In the genomic region with DNA sequence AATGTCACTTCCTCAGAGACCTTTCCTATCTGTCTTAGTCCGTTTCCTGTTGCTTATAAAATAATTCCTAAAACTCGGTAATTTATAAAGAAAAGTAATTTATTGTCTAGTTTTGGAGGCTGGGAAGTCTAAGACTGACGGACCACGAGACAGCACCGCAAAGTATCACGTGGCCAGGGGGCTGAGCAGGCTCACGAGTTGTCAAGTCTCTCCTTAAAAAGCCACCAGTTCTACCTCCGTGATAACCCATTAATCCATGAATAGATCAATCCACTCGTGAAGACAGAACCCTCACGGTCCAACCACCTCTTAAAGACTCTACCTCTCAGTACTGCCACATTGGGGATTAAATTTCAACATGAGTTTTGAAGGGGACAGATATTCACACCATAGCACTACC, we compare ENCODE assay signal across 8 cellular contexts. TPM values are rescaled to one million over a fixed set of nuclear protein-coding genes. Genes with fewer than 3 reads are reported as not detected.
DNase-seq lines count a peak whose midpoint lies in the region; ATAC-seq and TF ChIP-seq lines count a peak whose summit lies in the region.

No MANE protein-coding gene starts in this region.

- peak overlapping the region; percentile 87 for H3K27ac ChIP-seq in CD8-positive, alpha-beta memory T cell (ENCODE audit: low read depth, low read length)
- H3K27ac ChIP-seq in hepatocyte, result peak overlapping the region; percentile 53

- no peak overlapping the region for H3K27ac Mint-ChIP-seq in CD8-positive, alpha-beta memory T cell

- peak overlapping the region; percentile 85 for H3K4me2 ChIP-seq in Loucy (ENCODE audit: low read depth, low read length, poor library complexity, severe bottlenecking)
- peak overlapping the region; percentile 93 for H3K4me2 ChIP-seq in hepatocyte

- H4K20me1 ChIP-seq in Loucy (ENCODE audit: insufficient read depth, low read length, poor library complexity, severe bottlenecking), result no peaks in the 10 kb centered on the region
- no peaks in the 10 kb centered on the region for H4K20me1 ChIP-seq in hepatocyte (ENCODE audit: insufficient read depth, poor library complexity, severe bottlenecking)

- peak; percentile 25 to 66 (median 36) for DNase-seq in CD8-positive, alpha-beta memory T cell
- DNase-seq in activated T-helper 1 cell treated with Interleukin-2 at 50 U/mL for 16 hours (ENCODE audit: low read depth) (peak; percentile 5), hepatocyte (ENCODE audit: low spot score) (peak; percentile 28), NCI-H446 treated with DMSO at 0.1 percent for 48 hours (lab: John Stamatoyannopoulos, UW) (no peak), mesenteric fat pad (ENCODE audit: low spot score) (no peak)
- DNase-seq in stimulated activated CD4-positive, alpha-beta T cell treated with anti-CD3 and anti-CD28 coated beads, Interleukin-4, amount 100 ng/mL, for 4 hours, result peak; percentile 26 to 52

- H3K36me3 Mint-ChIP-seq in CD8-positive, alpha-beta memory T cell, result peaks cover 0 to 28% (median 5%) of the 10 kb centered on the region in 3 donors

- no peaks in the 10 kb centered on the region for H3K9me3 ChIP-seq in CD8-positive, alpha-beta memory T cell (ENCODE audit: low read length)
- H3K9me3 ChIP-seq in Loucy (ENCODE audit: insufficient read depth, low read depth, low read length) (no peaks in the 10 kb centered on the region), hepatocyte (ENCODE audit: low read depth) (no peaks in the 10 kb centered on the region)

- H3K9ac ChIP-seq in Loucy (ENCODE audit: low read depth, low read length, poor library complexity, severe bottlenecking), result peak overlapping the region; percentile 79

- POLR2A ChIA-PET in CD8-positive, alpha-beta memory T cell (lab: Charles Lee), result no interaction called here

- H2AFZ ChIP-seq in Loucy (ENCODE audit: low read length), result no peak overlapping the region; the same call in 1 of the 2 replicates
- H2AFZ ChIP-seq in hepatocyte, result peak overlapping the region; percentile 20

- no peak for ATAC-seq in GM18909 (IDR thresholded peaks at IDR 0.05; ENCODE audit: poor library complexity, unreplicated experiment)

- peak overlapping the region; percentile 96 for H3K4me3 ChIP-seq in CD8-positive, alpha-beta memory T cell (ENCODE audit: low read length)
- H3K4me3 ChIP-seq in Loucy (ENCODE audit: low read length, poor library complexity, severe bottlenecking) (peak overlapping the region; percentile 91), hepatocyte (peak overlapping the region; percentile 53)

- no peak overlapping the region for H3K4me3 Mint-ChIP-seq in CD8-positive, alpha-beta memory T cell

- H3K4me1 Mint-ChIP-seq in CD8-positive, alpha-beta memory T cell, result peaks cover 45 to 67% (median 61%) of the 10 kb centered on the region in 3 donors

- H3K27me3 Mint-ChIP-seq in CD8-positive, alpha-beta memory T cell, result no peaks in the 10 kb centered on the region

- TF ChIP-seq CTCF in Loucy (conservative IDR thresholded peaks at IDR 0.05; ENCODE audit: low read length), result no peak
- TF ChIP-seq CTCF in hepatocyte (IDR thresholded peaks at IDR 0.05; ENCODE audit: poor library complexity), result no peak

- H3K4me1 ChIP-seq in CD8-positive, alpha-beta memory T cell (ENCODE audit: insufficient read depth, low read length), result peaks cover 72% of the 10 kb centered on the region
- H3K4me1 ChIP-seq in Loucy (ENCODE audit: insufficient read depth, low read length, poor library complexity, severe bottlenecking) (peaks cover 41% of the 10 kb centered on the region), hepatocyte (ENCODE audit: insufficient read depth) (peaks cover 7% of the 10 kb centered on the region)

- H3K9me2 ChIP-seq in Loucy (replicated peaks; ENCODE audit: low read depth, low read length), result no peaks in the 10 kb centered on the region
- no peaks in the 10 kb centered on the region for H3K9me2 ChIP-seq in hepatocyte (replicated peaks; ENCODE audit: insufficient read depth)

- CTCF ChIA-PET in CD8-positive, alpha-beta memory T cell (lab: Charles Lee), result interaction anchor here (1.0 kb wide), 1 partner anchor 15 kb away, joined by 3 read pairs; no protein-coding TSS in a partner anchor

- H3F3A ChIP-seq in Loucy (ENCODE audit: low read depth), result no peaks in the 10 kb centered on the region

- H3K9me3 Mint-ChIP-seq in CD8-positive, alpha-beta memory T cell, result no peaks in the 10 kb centered on the region

- H3K79me2 ChIP-seq in Loucy (ENCODE audit: insufficient read depth, low read length) (peaks cover 72% of the 10 kb centered on the region; the same call in 1 of the 2 replicates), hepatocyte (peaks cover 86% of the 10 kb centered on the region)

- H3K27me3 ChIP-seq in CD8-positive, alpha-beta memory T cell (ENCODE audit: insufficient read depth, low read length, poor library complexity, severe bottlenecking), result no peaks in the 10 kb centered on the region
- H3K27me3 ChIP-seq in Loucy (ENCODE audit: insufficient read depth, low read length, poor library complexity, severe bottlenecking), result no peaks in the 10 kb centered on the region
- H3K27me3 ChIP-seq in hepatocyte, result no peaks in the 10 kb centered on the region

- 4% methylated on average over 10 of the region's 10 CpGs for WGBS in hepatocyte (ENCODE audit: low lambda C conversion rate, missing lambda C conversion rate)

- no peaks in the 10 kb centered on the region for H3K36me3 ChIP-seq in CD8-positive, alpha-beta memory T cell (ENCODE audit: insufficient read depth, low read length)
- no peaks in the 10 kb centered on the region for H3K36me3 ChIP-seq in Loucy (ENCODE audit: insufficient read depth, low read length)
- no peaks in the 10 kb centered on the region for H3K36me3 ChIP-seq in hepatocyte (replicated peaks; ENCODE audit: insufficient read depth, low read depth)

RNA-seq across cellular contexts. Expression of a gene that starts 0.8 kb away (rescaled TPM):
- 10 to 100 TPM; 29.6 to 31.0 TPM for total RNA-seq in CD8-positive, alpha-beta memory T cell
- polyA plus RNA-seq in CD8-positive, alpha-beta memory T cell, result 46.1 TPM
- 26.3 and 38.0 TPM in 2 replicates for total RNA-seq in hepatocyte
- polyA plus RNA-seq in hepatocyte, result 3.2 and 8.1 TPM in 2 replicates
- total RNA-seq in mesenteric fat pad, result 9.4 TPM

RNA-seq across cellular contexts. Expression of a gene that starts 1.2 kb away (rescaled TPM):
- 10 to 100 TPM; 14.9 to 16.0 TPM for total RNA-seq in CD8-positive, alpha-beta memory T cell
- polyA plus RNA-seq in CD8-positive, alpha-beta memory T cell, result 11.2 TPM
- total RNA-seq in hepatocyte, result 13.7 and 17.5 TPM in 2 replicates
- 8.5 and 10.3 TPM in 2 replicates for polyA plus RNA-seq in hepatocyte
- total RNA-seq in mesenteric fat pad, result 10.3 TPM

Comparison
In these comparisons a context has a peak if more than half of its experiments do, and no peak if none do; other contexts are left out.
1. DNase-seq: peak in CD8-positive, alpha-beta memory T cell (5 of 5), activated T-helper 1 cell treated with Interleukin-2 at 50 U/mL for 16 hours (single experiment), hepatocyte (single experiment) and stimulated activated CD4-positive, alpha-beta T cell treated with anti-CD3 and anti-CD28 coated beads, Interleukin-4, amount 100 ng/mL, for 4 hours (2 of 2); none in NCI-H446 treated with DMSO at 0.1 percent for 48 hours (single experiment) and mesenteric fat pad (single experiment).
2. Peak in every context shown above with its lines, with median percentiles within 50 percentile points of each other: H3K4me3 ChIP-seq.